ENCODE assay signal across 8 cellular contexts in the genomic region with DNA sequence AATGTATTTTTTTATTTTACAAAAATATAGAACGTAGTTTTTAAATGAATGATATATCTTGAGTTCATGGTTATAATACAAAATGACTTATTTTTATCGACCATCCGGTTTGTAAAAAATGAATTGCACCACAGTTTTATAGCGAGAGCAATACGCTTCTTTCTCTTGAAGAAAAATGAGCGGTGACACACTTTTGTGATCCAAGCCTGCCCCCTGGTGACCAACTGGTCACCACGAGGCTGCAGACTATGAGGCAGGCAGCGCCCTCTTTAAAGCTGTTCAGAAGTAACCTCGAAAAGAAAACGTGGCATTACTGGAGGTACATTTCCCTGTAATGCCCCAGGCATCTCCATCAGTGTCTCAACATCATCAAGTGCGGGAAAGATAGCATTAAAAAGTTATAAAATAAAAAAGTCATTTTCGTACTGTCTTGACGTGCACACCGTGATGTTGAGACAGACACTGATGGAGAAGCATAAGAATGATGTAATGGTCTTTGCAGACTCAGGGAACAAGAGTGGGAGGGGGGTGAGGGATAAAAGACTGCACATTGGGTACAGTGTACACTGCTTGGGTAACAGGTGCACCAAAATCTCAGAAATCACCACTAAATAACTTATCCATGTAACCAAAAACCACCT.
DNase-seq lines count a peak whose midpoint lies in the region; ATAC-seq and TF ChIP-seq lines count a peak whose summit lies in the region.

No MANE protein-coding gene starts in this region.

- no peaks in the 10 kb centered on the region for H3K27me3 Mint-ChIP-seq in T-cell

- POLR2A ChIA-PET in T-cell (lab: Charles Lee): no interaction called here

- peaks cover 0 to 38% (median 16%) of the 10 kb centered on the region in 4 donors for H3K4me1 ChIP-seq in sigmoid colon

- no peak for TF ChIP-seq EP300 in sigmoid colon (IDR thresholded peaks at IDR 0.05)

- TF ChIP-seq CTCF in AG09309 (IDR thresholded peaks at IDR 0.05; ENCODE audit: control insufficient read depth, insufficient read depth, low read depth, low read length, missing control alignments) (peak; percentile 75), astrocyte of the cerebellum (IDR thresholded peaks at IDR 0.05; ENCODE audit: low read depth, low read length, missing control alignments) (peak; percentile 84), sigmoid colon (IDR thresholded peaks at IDR 0.05) (peak; percentile 66 to 85 (median 76))

- DNase-seq in AG09309 (ENCODE audit: low read depth) (peak; percentile 71), NCI-H1105 (lab: John Stamatoyannopoulos, UW) (peak; percentile 34), T-cell (peak in 28 of 34 experiments; percentile 5 to 50 (median 32)), astrocyte of the cerebellum (ENCODE audit: low read depth) (peak; percentile 79), hepatic stellate cell (ENCODE audit: low spot score) (peak; percentile 49), sigmoid colon (peak; percentile 91)

- in situ Hi-C loops in astrocyte of the cerebellum (cut with HindIII; ENCODE audit: low sequenced_read_pairs): no loop called here

- ATAC-seq in GM19328 (IDR thresholded peaks at IDR 0.05; ENCODE audit: unreplicated experiment) (peak; percentile 53), T-cell (replicated peaks in 1 of 4) (peak in 1 of 4 experiments; percentile 54), GM21528 (IDR thresholded peaks at IDR 0.05; ENCODE audit: low FRiP score, unreplicated experiment) (no peak)

- no peak overlapping the region for H3K27ac Mint-ChIP-seq in T-cell

- H3K9me3 Mint-ChIP-seq in T-cell: no peaks in the 10 kb centered on the region

- CTCF ChIA-PET in T-cell (lab: Charles Lee): interaction anchor here (1.0 to 1.5 kb wide), 3 partner anchors 851 to 1044 kb away, joined by 3 to 9 read pairs (median 5); no protein-coding TSS in a partner anchor

- no peaks in the 10 kb centered on the region for H3K36me3 ChIP-seq in sigmoid colon

- no peaks in the 10 kb centered on the region for H3K36me3 Mint-ChIP-seq in T-cell

- no peak for TF ChIP-seq POLR2A in sigmoid colon (IDR thresholded peaks at IDR 0.05)

- intact Hi-C loops in sigmoid colon (cut with DNase I): loop anchor here (1.0 to 10.0 kb wide), 7 partner anchors 636 to 1241 kb away; partner anchors contain the start of gene ADAMTS5

- H3K4me3 Mint-ChIP-seq in T-cell: no peak overlapping the region

- H3K27me3 ChIP-seq in sigmoid colon: no peaks in the 10 kb centered on the region

- H3K4me1 Mint-ChIP-seq in T-cell: peaks cover 0 to 2% (median 2%) of the 10 kb centered on the region in 3 donors

- 6 to 9% methylated on average over 14 of the region's 14 CpGs for WGBS in sigmoid colon, 2 donors

- no peak overlapping the region for H3K4me3 ChIP-seq in AG09309 (ENCODE audit: control insufficient read depth, low read depth, low read length)
- no peak overlapping the region for H3K4me3 ChIP-seq in astrocyte of the cerebellum (ENCODE audit: low read depth, low read length)
- no peak overlapping the region for H3K4me3 ChIP-seq in sigmoid colon

- no peak overlapping the region for H3K27ac ChIP-seq in sigmoid colon

- H3K9me3 ChIP-seq in sigmoid colon: no peaks in the 10 kb centered on the region

Comparison
In these comparisons a context has a peak if more than half of its experiments do, and no peak if none do; other contexts are left out.
1. DNase-seq: peak in every context shown above with its lines; median percentile 91 in sigmoid colon; 79 in astrocyte of the cerebellum; 71 in AG09309; 49 in hepatic stellate cell; 34 in NCI-H1105; 32 in T-cell.